Comparison of ENCODE assay signal across 19 cellular contexts in the genomic region with DNA sequence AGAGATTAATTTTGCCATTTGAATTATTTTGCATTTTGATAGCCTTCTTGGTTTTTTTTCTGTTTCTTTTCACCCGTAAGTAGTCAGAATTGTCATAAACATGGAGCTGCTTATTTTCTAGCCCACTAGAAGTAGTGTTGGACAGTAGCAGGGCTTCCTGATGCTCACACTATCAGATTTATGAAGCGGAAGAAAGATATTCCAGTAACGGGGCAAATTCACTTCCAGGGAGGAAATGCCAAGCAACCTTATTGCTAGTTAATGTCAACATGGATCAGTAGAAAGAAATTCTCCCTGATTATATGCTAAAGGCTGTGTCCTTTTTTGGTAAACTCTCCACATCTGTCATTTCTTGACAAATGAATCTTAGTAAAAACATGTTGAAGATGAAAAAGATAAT. TPM values are rescaled to one million over a fixed set of nuclear protein-coding genes. Genes with fewer than 3 reads are reported as not detected.
DNase-seq lines count a peak whose midpoint lies in the region; ATAC-seq and TF ChIP-seq lines count a peak whose summit lies in the region.
"Had no signal": no experiment of that assay in that cellular context is flagged by ENCODE, and none has a peak within 500 bp of the region (broad histone marks: within the 10 kb centered on the region; RNA-seq: fewer than 3 reads in every experiment).

No MANE protein-coding gene starts in this region.

- TF ChIP-seq CTCF in chondrocyte (IDR thresholded peaks at IDR 0.05): no peak

- DNase-seq in SK-N-DZ (ENCODE audit: low spot score): peak; percentile 31
- DNase-seq in chondrocyte (ENCODE audit: low spot score): no peak
- peak; percentile 38 to 77 for DNase-seq in lung microvascular endothelial cell (ENCODE audit: low read depth in 2 of 2)
- DNase-seq: ACHN; Caco-2; CD4-positive, alpha-beta T cell; DMS 273 treated with DMSO at 0.1 percent for 48 hours; DMS79 treated with DMSO at 0.1 percent for 48 hours; H9; Karpas-422; NCI-H1694; NCI-H2081; NCI-H2171; NCI-H524 treated with DMSO at 0.1 percent for 48 hours had no signal

- H3K27ac Mint-ChIP-seq in chondrocyte (ENCODE audit: unreplicated experiment): peak overlapping the region; percentile 59
- H3K27ac Mint-ChIP-seq: CD4-positive, alpha-beta T cell; H9; IgD-negative memory B cell had no signal

- ATAC-seq in GM18498 (IDR thresholded peaks at IDR 0.05; ENCODE audit: unreplicated experiment) (no peak), GM19463 (IDR thresholded peaks at IDR 0.05; ENCODE audit: unreplicated experiment) (no peak), HG02938 (IDR thresholded peaks at IDR 0.05; ENCODE audit: unreplicated experiment) (no peak), GM21423 (IDR thresholded peaks at IDR 0.05; ENCODE audit: unreplicated experiment) (no peak)

- H3K4me3 Mint-ChIP-seq in chondrocyte (ENCODE audit: unreplicated experiment): no peak overlapping the region
- H3K4me3 Mint-ChIP-seq: CD4-positive, alpha-beta T cell; H9; IgD-negative memory B cell had no signal

- H3K4me1 Mint-ChIP-seq in chondrocyte (ENCODE audit: low read depth): peaks cover 26% of the 10 kb centered on the region
- H3K4me1 Mint-ChIP-seq: IgD-negative memory B cell had no signal

- no peaks in the 10 kb centered on the region for H3K9me3 Mint-ChIP-seq in chondrocyte (ENCODE audit: low read depth)

- peaks cover 1% of the 10 kb centered on the region for H3K36me3 Mint-ChIP-seq in chondrocyte (ENCODE audit: low read depth)
- H3K36me3 Mint-ChIP-seq: IgD-negative memory B cell had no signal

- no peaks in the 10 kb centered on the region for H3K27me3 Mint-ChIP-seq in chondrocyte (ENCODE audit: low read depth)

RNA-seq across cellular contexts. Expression of a gene that starts 19.2 kb away (rescaled TPM):
- 7.2 and 8.0 TPM in 2 replicates for polyA plus RNA-seq in SK-N-DZ (2014; cell fraction: cytosol; rRNA removed)
- polyA plus RNA-seq in SK-N-DZ (2014; cell fraction: nucleus; rRNA removed): 12.0 and 13.3 TPM in 2 replicates
- 19.2 to 24.5 TPM (median 22.7 TPM) in 3 replicates for total RNA-seq in chondrocyte
- total RNA-seq in lung microvascular endothelial cell: 0.60 and 1.5 TPM in 2 replicates
- polyA plus RNA-seq: IgD-negative memory B cell had no signal
